25 cellular contexts compared by ENCODE assay signal in the genomic region with DNA sequence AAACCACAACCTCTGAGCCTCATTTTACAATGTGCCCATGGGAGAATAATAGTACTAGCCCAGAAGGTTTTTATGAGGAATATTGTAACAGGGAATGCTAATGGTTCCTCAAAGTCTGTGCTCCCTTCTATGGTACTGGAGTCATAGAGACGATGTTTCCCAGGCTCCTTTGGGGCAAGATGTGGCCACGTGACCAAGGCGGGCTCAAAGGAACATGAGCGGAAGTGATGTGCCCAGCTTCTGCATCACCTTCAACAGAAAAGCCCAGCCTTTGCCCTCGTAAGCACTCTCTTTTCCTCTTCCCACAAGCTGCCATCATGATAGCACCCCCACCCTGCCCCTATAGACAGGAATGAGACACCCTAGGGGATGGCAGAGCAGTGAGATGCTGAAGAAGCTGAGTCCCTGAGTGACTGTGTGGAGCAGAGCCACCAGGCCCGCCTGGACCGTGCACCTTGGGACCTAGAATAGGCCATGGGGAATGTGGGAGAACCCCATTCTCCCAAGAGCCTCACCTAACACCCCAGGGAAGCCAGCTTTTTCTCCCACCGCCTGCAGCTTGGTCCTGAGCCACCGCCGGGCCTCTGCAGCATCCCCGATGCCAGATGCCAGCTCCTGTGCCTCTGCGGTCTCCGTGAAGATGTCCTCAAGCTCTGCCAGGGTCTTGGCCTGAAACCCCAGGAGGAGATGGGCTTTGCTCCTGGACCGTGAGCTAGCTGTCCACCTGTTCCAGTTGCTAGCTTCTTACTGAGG. TPM values are rescaled to one million over a fixed set of nuclear protein-coding genes. Genes with fewer than 3 reads are reported as not detected.
DNase-seq lines count a peak whose midpoint lies in the region; ATAC-seq and TF ChIP-seq lines count a peak whose summit lies in the region.
"Had no signal": no experiment of that assay in that cellular context is flagged by ENCODE, and none has a peak within 500 bp of the region (broad histone marks: within the 10 kb centered on the region; RNA-seq: fewer than 3 reads in every experiment).

No MANE protein-coding gene starts in this region.

- no peak overlapping the region for H3K4me3 ChIP-seq in left ventricle myocardium inferior
- H3K4me3 ChIP-seq: GM23338, PC-9 had no signal

- H3K27ac Mint-ChIP-seq in effector memory CD8-positive, alpha-beta T cell, result peak overlapping the region; percentile 52 to 71
- H3K27ac Mint-ChIP-seq in natural killer cell, result peak overlapping the region; percentile 26 to 57
- H3K27ac Mint-ChIP-seq: GM23338 had no signal

- no peaks in the 10 kb centered on the region for H3K9me3 Mint-ChIP-seq in effector memory CD8-positive, alpha-beta T cell
- no peaks in the 10 kb centered on the region for H3K9me3 Mint-ChIP-seq in natural killer cell
- H3K9me3 Mint-ChIP-seq: GM23338 had no signal

- no peaks in the 10 kb centered on the region for H3K9me3 ChIP-seq in left ventricle myocardium inferior (replicated peaks)

- intact Hi-C loops in cardiac septum (cut with DNase I), result loop anchor here (5.0 kb wide), 1 partner anchor 102 kb away; no protein-coding TSS in a partner anchor
- intact Hi-C loops in left ventricle myocardium inferior (cut with micrococcal nuclease), result loop anchor here (10.0 kb wide), 1 partner anchor 85 kb away; no protein-coding TSS in a partner anchor
- intact Hi-C loops in natural killer cell (cut with micrococcal nuclease), result no loop called here

- H3K4me1 Mint-ChIP-seq in effector memory CD8-positive, alpha-beta T cell (ENCODE audit: low read depth in 2 of 2), result peaks cover 12 to 21% of the 10 kb centered on the region in 2 donors
- H3K4me1 Mint-ChIP-seq in natural killer cell, result peaks cover 7 to 19% of the 10 kb centered on the region in 2 donors

- H3K27ac ChIP-seq in left ventricle myocardium inferior (replicated peaks), result no peak overlapping the region
- H3K27ac ChIP-seq: C4-2B, HL-60, KMS-11, PC-9 had no signal

- no peak overlapping the region for H3K4me3 Mint-ChIP-seq in effector memory CD8-positive, alpha-beta T cell
- no peak overlapping the region for H3K4me3 Mint-ChIP-seq in natural killer cell
- H3K4me3 Mint-ChIP-seq: GM23338 had no signal

- H3K27me3 Mint-ChIP-seq in effector memory CD8-positive, alpha-beta T cell, result no peaks in the 10 kb centered on the region
- H3K27me3 Mint-ChIP-seq in natural killer cell (ENCODE audit: low read depth in 2 of 2), result no peaks in the 10 kb centered on the region

- peaks cover 74% of the 10 kb centered on the region for H3K36me3 Mint-ChIP-seq in effector memory CD8-positive, alpha-beta T cell (ENCODE audit: insufficient read depth)
- peaks cover 8% of the 10 kb centered on the region for H3K36me3 Mint-ChIP-seq in natural killer cell

- no peaks in the 10 kb centered on the region for H3K36me3 ChIP-seq in left ventricle myocardium inferior

- no peaks in the 10 kb centered on the region for H3K27me3 ChIP-seq in left ventricle myocardium inferior (ENCODE audit: low read depth)

- no peak for ATAC-seq in effector memory CD8-positive, alpha-beta T cell (replicated peaks)
- no peak for ATAC-seq in natural killer cell
- no peak for ATAC-seq in GM19463 (IDR thresholded peaks at IDR 0.05; ENCODE audit: unreplicated experiment)
- no peak for ATAC-seq in esophagus mucosa

- H3K4me1 ChIP-seq in left ventricle myocardium inferior, result peaks cover 15% of the 10 kb centered on the region

- peak; percentile 65 for DNase-seq in cardiac septum (ENCODE audit: low spot score)
- no peak for DNase-seq in left ventricle myocardium inferior
- DNase-seq in effector memory CD8-positive, alpha-beta T cell, result no peak
- no peak for DNase-seq in natural killer cell
- peak; percentile 13 for DNase-seq in stromal cell of bone marrow (ENCODE audit: low read depth)
- DNase-seq in GM10266 (ENCODE audit: extremely low spot score), result no peak
- DNase-seq: DMS53, EL, HCEC 1CT, NCI-H1092 treated with DMSO at 0.1 percent for 48 hours, NCI-H1436 treated with DMSO at 0.1 percent for 48 hours, NCI-H2081, NCI-H446 treated with DMSO at 0.1 percent for 48 hours, NCI-H748 treated with DMSO at 0.1 percent for 48 hours, PC-9, RPMI8226, SHP77 had no signal

- no peak for TF ChIP-seq CTCF in left ventricle myocardium inferior (IDR thresholded peaks at IDR 0.05; ENCODE audit: borderline replicate concordance)
- no peak for TF ChIP-seq CTCF in natural killer cell (IDR thresholded peaks at IDR 0.05)
- no peak for TF ChIP-seq CTCF in GM10266 (IDR thresholded peaks at IDR 0.05; ENCODE audit: control insufficient read depth, insufficient read depth, low read depth, missing control alignments)

RNA-seq across cellular contexts. Expression of gene PIK3R6, which starts 22.2 kb away (rescaled TPM):
- total RNA-seq in cardiac septum, result 1.00 TPM
- 1.2 TPM for total RNA-seq in left ventricle myocardium inferior
- 1 to 10 TPM in 2 of 3 donors, under 1 TPM in 1; 0.84 to 6.3 (median 1.4) TPM for total RNA-seq in natural killer cell
- total RNA-seq in esophagus mucosa, result 0.16 TPM
- total RNA-seq: HepG2, HT-29, PC-9 had no signal

Comparison
In these comparisons a context has a peak if more than half of its experiments do, and no peak if none do; other contexts are left out.
1. DNase-seq: peak in cardiac septum (single experiment) and stromal cell of bone marrow (single experiment); none in left ventricle myocardium inferior (single experiment), effector memory CD8-positive, alpha-beta T cell (0 of 3), natural killer cell (single experiment) and GM10266 (single experiment).